27 cellular contexts compared by ENCODE assay signal in genomic region chr2:118678985-118679384, GRCh38.
"Had no signal": no experiment of that assay in that cellular context is flagged by ENCODE, and none has a peak within 500 bp of the region (broad histone marks: within the 10 kb centered on the region; RNA-seq: fewer than 3 reads in every experiment).

No MANE protein-coding gene starts in this region.

- H3K79me2 ChIP-seq: hepatocyte, parathyroid adenoma had no signal

- H3K36me3 Mint-ChIP-seq: stimulated activated naive B cell treated with anti-CD40 and anti-IgM and Interleukin-4, amounts not matched to agents 10 μg/mL and 1 μg/mL and 100 μg/mL, for 72 hours had no signal

- H3K27ac ChIP-seq: coronary artery, gastroesophageal sphincter, hepatocyte, parathyroid adenoma, prostate gland, right lobe of liver, spleen, testis, tibial nerve, upper lobe of right lung, vagina had no signal

- H3K4me3 ChIP-seq: coronary artery, gastroesophageal sphincter, hepatocyte, lung, prostate gland, right lobe of liver, spleen, testis, tibial nerve, upper lobe of right lung, vagina had no signal

- H3K36me3 ChIP-seq: gastroesophageal sphincter, prostate gland, right lobe of liver, spleen, tibial nerve, upper lobe of right lung, vagina had no signal

- H3K9me3 Mint-ChIP-seq: endodermal cell; nephron progenitor cell; stimulated activated naive B cell treated with anti-CD40 and anti-IgM and Interleukin-4, amounts not matched to agents 10 μg/mL and 1 μg/mL and 100 μg/mL, for 72 hours; stimulated activated naive CD8-positive, alpha-beta T cell treated with anti-CD3 and anti-CD28 coated beads, Interleukin-15, amount 100 ng/mL, for 72 hours had no signal

- H3K9ac ChIP-seq: parathyroid adenoma had no signal

- H3K4me1 Mint-ChIP-seq: stimulated activated naive B cell treated with anti-CD40 and anti-IgM and Interleukin-4, amounts not matched to agents 10 μg/mL and 1 μg/mL and 100 μg/mL, for 72 hours; stimulated activated naive CD8-positive, alpha-beta T cell treated with anti-CD3 and anti-CD28 coated beads, Interleukin-15, amount 100 ng/mL, for 72 hours had no signal

- H3K4me1 ChIP-seq: gastroesophageal sphincter, parathyroid adenoma, prostate gland, right lobe of liver, spleen, testis, tibial nerve, upper lobe of right lung, vagina had no signal

- H3K4me3 Mint-ChIP-seq: endodermal cell; naive thymus-derived CD4-positive, alpha-beta T cell; nephron progenitor cell; stimulated activated naive B cell treated with anti-CD40 and anti-IgM and Interleukin-4, amounts not matched to agents 10 μg/mL and 1 μg/mL and 100 μg/mL, for 72 hours; stimulated activated naive CD8-positive, alpha-beta T cell treated with anti-CD3 and anti-CD28 coated beads, Interleukin-15, amount 100 ng/mL, for 72 hours had no signal

- ATAC-seq: gastroesophageal sphincter; left colon; left ventricle myocardium superior; naive thymus-derived CD4-positive, alpha-beta T cell; right lobe of liver; stimulated activated naive B cell treated with anti-CD40 and anti-IgM and Interleukin-4, amounts not matched to agents 10 μg/mL and 1 μg/mL and 100 μg/mL, for 72 hours; stimulated activated naive CD8-positive, alpha-beta T cell treated with anti-CD3 and anti-CD28 coated beads, Interleukin-15, amount 100 ng/mL, for 72 hours; upper lobe of right lung had no signal

- DNase-seq: effector CD4-positive, alpha-beta T cell; endodermal cell; foreskin fibroblast; glutamatergic neuron; left colon; left ventricle myocardium superior; mesenchymal stem cell; naive thymus-derived CD4-positive, alpha-beta T cell; nephron progenitor cell; retina; right lobe of liver; spleen; stimulated activated CD4-positive, alpha-beta T cell treated with anti-CD3 and anti-CD28 coated beads, Interleukin-15, amount 100 ng/mL, for 24 hours; stimulated activated CD4-positive, alpha-beta T cell treated with anti-CD3 and anti-CD28 coated beads, Interleukin-1b, Interleukin-23, amount 100 ng/mL, for 48 hours; stimulated activated CD4-positive, alpha-beta T cell treated with anti-CD3 and anti-CD28 coated beads, Interleukin-4, amount 100 ng/mL, for 24 hours; stimulated activated naive B cell treated with anti-CD40 and anti-IgM and Interleukin-4, amounts not matched to agents 10 μg/mL and 1 μg/mL and 100 μg/mL, for 72 hours; stimulated activated naive CD8-positive, alpha-beta T cell treated with anti-CD3 and anti-CD28 coated beads, Interleukin-15, amount 100 ng/mL, for 72 hours; testis; upper lobe of right lung had no signal

- H2AFZ ChIP-seq: hepatocyte, parathyroid adenoma had no signal

- H3K27me3 ChIP-seq: right lobe of liver, spleen, testis, tibial nerve, upper lobe of right lung, vagina had no signal

- H3K4me2 ChIP-seq: hepatocyte had no signal

- H3K27ac Mint-ChIP-seq: endodermal cell; naive thymus-derived CD4-positive, alpha-beta T cell; nephron progenitor cell; stimulated activated naive B cell treated with anti-CD40 and anti-IgM and Interleukin-4, amounts not matched to agents 10 μg/mL and 1 μg/mL and 100 μg/mL, for 72 hours; stimulated activated naive CD8-positive, alpha-beta T cell treated with anti-CD3 and anti-CD28 coated beads, Interleukin-15, amount 100 ng/mL, for 72 hours had no signal

- H3K9me3 ChIP-seq: gastroesophageal sphincter, prostate gland, right lobe of liver, spleen, testis, tibial nerve, upper lobe of right lung, vagina had no signal
